ENCODE assay signal across 8 cellular contexts in the genomic region with DNA sequence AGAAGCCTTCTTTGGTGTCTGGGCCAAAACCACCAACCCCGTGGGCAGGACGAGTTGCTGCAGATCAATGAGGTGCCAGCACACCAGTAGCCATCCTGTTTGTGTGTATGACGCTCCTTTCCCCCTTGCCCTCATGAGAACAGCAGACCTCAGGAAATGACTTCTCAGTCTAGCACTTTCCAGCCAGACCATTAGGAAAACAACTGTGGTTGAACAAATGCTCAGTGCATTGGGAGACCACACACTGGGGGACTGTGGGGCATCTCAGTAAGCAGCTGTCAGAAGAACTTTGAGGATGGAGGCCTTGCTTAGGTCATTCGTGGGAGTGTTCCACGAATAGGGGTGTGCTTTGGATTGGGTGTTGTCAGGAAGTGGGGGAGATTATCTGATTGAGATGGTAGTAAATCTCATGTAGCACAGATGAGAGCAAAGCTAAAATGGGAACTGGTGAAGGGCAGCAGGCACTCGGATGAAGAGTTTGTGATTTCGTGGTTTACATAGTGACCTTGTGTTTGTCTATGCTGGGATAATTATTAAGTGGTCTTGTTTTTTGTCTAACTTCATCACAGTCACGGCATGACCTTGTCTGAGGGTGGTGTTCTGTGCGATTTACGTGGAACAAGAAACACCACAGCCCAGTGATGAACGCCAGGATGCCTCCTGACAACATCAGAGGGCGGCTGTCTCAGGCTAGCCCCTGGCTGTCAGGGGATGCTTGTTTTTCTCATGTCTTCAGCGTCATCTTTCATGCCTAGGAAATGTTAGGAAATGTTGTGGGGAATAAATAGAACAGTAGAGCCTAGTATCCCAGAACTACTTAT.
A peak's percentile ranks its signal among the peaks of the same experiment; 100 is the strongest.
DNase-seq lines count a peak whose midpoint lies in the region; ATAC-seq lines count a peak whose summit lies in the region.
"Had no signal": no experiment of that assay in that cellular context is flagged by ENCODE, and none has a peak within 500 bp of the region (broad histone marks: within the 10 kb centered on the region; RNA-seq: fewer than 3 reads in every experiment).

No MANE protein-coding gene starts in this region.

- no peaks in the 10 kb centered on the region for H3K9me3 Mint-ChIP-seq in activated T-cell treated with anti-CD3 and anti-CD28 coated beads, Interleukin-2, amount 50 U/mL, for 24 hours
- no peaks in the 10 kb centered on the region for H3K9me3 Mint-ChIP-seq in stimulated activated effector memory CD8-positive, alpha-beta T cell treated with anti-CD3 and anti-CD28 coated beads, Interleukin-12 subunit alpha, Interleukin-12 subunit beta, amount 100 ng/mL, for 72 hours

- no peaks in the 10 kb centered on the region for H3K36me3 Mint-ChIP-seq in activated T-cell treated with anti-CD3 and anti-CD28 coated beads, Interleukin-2, amount 50 U/mL, for 24 hours (ENCODE audit: low read depth)
- H3K36me3 Mint-ChIP-seq in stimulated activated effector memory CD8-positive, alpha-beta T cell treated with anti-CD3 and anti-CD28 coated beads, Interleukin-12 subunit alpha, Interleukin-12 subunit beta, amount 100 ng/mL, for 72 hours = peaks cover 6% of the 10 kb centered on the region

- H3K27me3 Mint-ChIP-seq in activated T-cell treated with anti-CD3 and anti-CD28 coated beads, Interleukin-2, amount 50 U/mL, for 24 hours = no peaks in the 10 kb centered on the region

- peak; percentile 90 for ATAC-seq in stimulated activated effector memory CD8-positive, alpha-beta T cell treated with anti-CD3 and anti-CD28 coated beads, Interleukin-12 subunit alpha, Interleukin-12 subunit beta, amount 100 ng/mL, for 72 hours

- peak overlapping the region; percentile 56 for H3K27ac Mint-ChIP-seq in activated T-cell treated with anti-CD3 and anti-CD28 coated beads, Interleukin-2, amount 50 U/mL, for 24 hours
- peak overlapping the region; percentile 0 for H3K27ac Mint-ChIP-seq in stimulated activated effector memory CD8-positive, alpha-beta T cell treated with anti-CD3 and anti-CD28 coated beads, Interleukin-12 subunit alpha, Interleukin-12 subunit beta, amount 100 ng/mL, for 72 hours

- no peak overlapping the region for H3K4me3 Mint-ChIP-seq in activated T-cell treated with anti-CD3 and anti-CD28 coated beads, Interleukin-2, amount 50 U/mL, for 24 hours
- no peak overlapping the region for H3K4me3 Mint-ChIP-seq in stimulated activated effector memory CD8-positive, alpha-beta T cell treated with anti-CD3 and anti-CD28 coated beads, Interleukin-12 subunit alpha, Interleukin-12 subunit beta, amount 100 ng/mL, for 72 hours

- DNase-seq in OCI-M1 (lab: John Stamatoyannopoulos, UW) = peak; percentile 22
- peak; percentile 31 for DNase-seq in activated T-cell treated with anti-CD3 and anti-CD28 coated beads, Interleukin-2, amount 50 U/mL, for 24 hours
- DNase-seq in glomerular visceral epithelial cell (ENCODE audit: extremely low spot score) = peak; percentile 57
- peak in 1 of 2 donors; percentile 2 for DNase-seq in stimulated activated effector memory CD8-positive, alpha-beta T cell treated with anti-CD3 and anti-CD28 coated beads, Interleukin-12 subunit alpha, Interleukin-12 subunit beta, amount 100 ng/mL, for 72 hours (ENCODE audit: low spot score in 2 of 2)
- DNase-seq in NCI-H510A treated with DMSO at 0.1 percent for 48 hours (lab: John Stamatoyannopoulos, UW) = no peak
- DNase-seq in SIG-M5 (lab: John Stamatoyannopoulos, UW) = no peak
- no peak for DNase-seq in cerebellum (ENCODE audit: low spot score)
- DNase-seq: NCI-H1048 had no signal

- peaks cover 15% of the 10 kb centered on the region for H3K4me1 Mint-ChIP-seq in activated T-cell treated with anti-CD3 and anti-CD28 coated beads, Interleukin-2, amount 50 U/mL, for 24 hours (ENCODE audit: low read depth)
- peaks cover 17% of the 10 kb centered on the region for H3K4me1 Mint-ChIP-seq in stimulated activated effector memory CD8-positive, alpha-beta T cell treated with anti-CD3 and anti-CD28 coated beads, Interleukin-12 subunit alpha, Interleukin-12 subunit beta, amount 100 ng/mL, for 72 hours

Comparison
In these comparisons a context has a peak if more than half of its experiments do, and no peak if none do; other contexts are left out.
1. DNase-seq: peak in OCI-M1 (single experiment), activated T-cell treated with anti-CD3 and anti-CD28 coated beads, Interleukin-2, amount 50 U/mL, for 24 hours (single experiment) and glomerular visceral epithelial cell (single experiment); none in NCI-H510A treated with DMSO at 0.1 percent for 48 hours (single experiment), SIG-M5 (single experiment) and cerebellum (single experiment).